27 cellular contexts compared by ENCODE assay signal in the genomic region with DNA sequence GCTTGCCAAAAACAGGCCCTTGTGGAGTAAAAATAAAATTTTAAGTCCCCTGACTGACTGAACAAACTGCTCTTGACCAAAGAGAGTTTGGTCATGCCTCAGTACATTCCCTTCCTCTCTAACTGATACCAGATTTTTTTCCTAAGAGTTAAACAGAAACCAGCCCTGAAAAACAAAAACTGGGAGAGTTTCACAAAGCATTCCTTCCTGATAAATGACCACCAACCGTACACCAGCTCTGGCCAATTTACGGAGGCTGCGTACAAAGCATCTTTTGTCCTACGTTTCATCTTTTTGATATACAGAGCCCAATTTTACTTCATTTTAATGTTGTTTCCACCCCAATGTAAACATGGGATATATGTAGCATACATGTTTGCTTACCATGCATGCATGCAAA.
"Had no signal": no experiment of that assay in that cellular context is flagged by ENCODE, and none has a peak within 500 bp of the region (broad histone marks: within the 10 kb centered on the region; RNA-seq: fewer than 3 reads in every experiment).

No MANE protein-coding gene starts in this region.

- H3K9ac ChIP-seq: neural progenitor cell had no signal

- H3K4me1 Mint-ChIP-seq: naive B cell; neural progenitor cell; stimulated activated naive CD8-positive, alpha-beta T cell treated with anti-CD3 and anti-CD28 coated beads, Interleukin-15, amount 100 ng/mL, for 72 hours had no signal

- H3K27ac ChIP-seq: colonic mucosa, esophagus muscularis mucosa, foreskin keratinocyte, gastroesophageal sphincter, heart left ventricle, hepatocyte, lower lobe of right lung, neural progenitor cell, psoas muscle, sigmoid colon, suprapubic skin, vagina had no signal

- H3K4me2 ChIP-seq: hepatocyte, neural progenitor cell had no signal

- H3K4me1 ChIP-seq: colonic mucosa, esophagus muscularis mucosa, foreskin keratinocyte, heart left ventricle, lower lobe of right lung, neural progenitor cell, psoas muscle, sigmoid colon, suprapubic skin, vagina had no signal

- H3K4me3 Mint-ChIP-seq: dendritic cell treated with granulocyte-macrophage colony-stimulating factor and Interleukin-4, amounts not matched to agents 40 ng/mL and 50 ng/mL, for 4 days; endodermal cell; naive B cell; natural killer cell treated with Interleukin-12 subunit alpha and Interleukin-12 subunit beta and Interleukin-15 and Interleukin-18, amount 100 ng/mL, for 72 hours; neural progenitor cell; stimulated activated naive CD8-positive, alpha-beta T cell treated with anti-CD3 and anti-CD28 coated beads, Interleukin-15, amount 100 ng/mL, for 72 hours had no signal

- DNase-seq: colonic mucosa; effector CD8-positive, alpha-beta T cell; endodermal cell; foreskin keratinocyte; heart left ventricle; left colon; left ventricle myocardium superior; lower lobe of right lung; mucosa of descending colon; naive B cell; psoas muscle; right cardiac atrium; sigmoid colon; stimulated activated CD8-positive, alpha-beta memory T cell treated with anti-CD3 and anti-CD28 coated beads, Interleukin-4, amount 100 ng/mL, for 48 hours; stimulated activated naive CD4-positive, alpha-beta T cell; stimulated activated naive CD8-positive, alpha-beta T cell treated with anti-CD3 and anti-CD28 coated beads, Interleukin-15, amount 100 ng/mL, for 72 hours; trophoblast cell had no signal

- H3K36me3 ChIP-seq: colonic mucosa, esophagus muscularis mucosa, gastroesophageal sphincter, heart left ventricle, lower lobe of right lung, neural progenitor cell, sigmoid colon, suprapubic skin, vagina had no signal

- FAIRE-seq: endothelial cell of umbilical vein, islet of Langerhans had no signal

- H3K9me3 ChIP-seq: colonic mucosa, esophagus muscularis mucosa, gastroesophageal sphincter, lower lobe of right lung, psoas muscle, suprapubic skin, vagina had no signal

- ATAC-seq: foreskin keratinocyte; gastroesophageal sphincter; heart left ventricle; left colon; left ventricle myocardium superior; lower lobe of right lung; mucosa of descending colon; natural killer cell treated with Interleukin-12 subunit alpha and Interleukin-12 subunit beta and Interleukin-15 and Interleukin-18, amount 100 ng/mL, for 72 hours; psoas muscle; right cardiac atrium; stimulated activated naive CD8-positive, alpha-beta T cell treated with anti-CD3 and anti-CD28 coated beads, Interleukin-15, amount 100 ng/mL, for 72 hours had no signal

- H3K27me3 Mint-ChIP-seq: dendritic cell treated with granulocyte-macrophage colony-stimulating factor and Interleukin-4, amounts not matched to agents 40 ng/mL and 50 ng/mL, for 4 days; naive B cell; natural killer cell treated with Interleukin-12 subunit alpha and Interleukin-12 subunit beta and Interleukin-15 and Interleukin-18, amount 100 ng/mL, for 72 hours; stimulated activated naive CD8-positive, alpha-beta T cell treated with anti-CD3 and anti-CD28 coated beads, Interleukin-15, amount 100 ng/mL, for 72 hours had no signal

- H3K4me3 ChIP-seq: colonic mucosa, esophagus muscularis mucosa, gastroesophageal sphincter, heart left ventricle, hepatocyte, lower lobe of right lung, mucosa of descending colon, neural progenitor cell, psoas muscle, sigmoid colon, suprapubic skin, vagina had no signal

- H3K27me3 ChIP-seq: colonic mucosa, esophagus muscularis mucosa, foreskin keratinocyte, gastroesophageal sphincter, heart left ventricle, hepatocyte, neural progenitor cell, sigmoid colon, suprapubic skin, vagina had no signal

- H3K27ac Mint-ChIP-seq: dendritic cell treated with granulocyte-macrophage colony-stimulating factor and Interleukin-4, amounts not matched to agents 40 ng/mL and 50 ng/mL, for 4 days; endodermal cell; naive B cell; natural killer cell treated with Interleukin-12 subunit alpha and Interleukin-12 subunit beta and Interleukin-15 and Interleukin-18, amount 100 ng/mL, for 72 hours; neural progenitor cell; stimulated activated naive CD8-positive, alpha-beta T cell treated with anti-CD3 and anti-CD28 coated beads, Interleukin-15, amount 100 ng/mL, for 72 hours had no signal
